8 cellular contexts compared by ENCODE assay signal in genomic region chr19:52248256-52248655, GRCh38. TPM values are rescaled to one million over a fixed set of nuclear protein-coding genes. Genes with fewer than 3 reads are reported as not detected.
A peak's percentile ranks its signal among the peaks of the same experiment; 100 is the strongest.
DNase-seq lines count a peak whose midpoint lies in the region; ATAC-seq and TF ChIP-seq lines count a peak whose summit lies in the region.

No MANE protein-coding gene starts in this region.

- H3K4me1 ChIP-seq in PC-9 (replicated peaks; ENCODE audit: insufficient read depth): no peaks in the 10 kb centered on the region

- no peaks in the 10 kb centered on the region for H4K20me1 ChIP-seq in PC-9 (ENCODE audit: insufficient read depth)

- H3K9me2 ChIP-seq in PC-9 (ENCODE audit: insufficient read depth): no peaks in the 10 kb centered on the region

- BruUV-seq in PC-9 (replicated peaks; lab: Mats Ljungman, UMichigan): no TSS peak

- no peak overlapping the region for H3K4me3 ChIP-seq in PC-9

- DNase-seq in NOMO-1 treated with DMSO at 0.1 percent for 48 hours (lab: John Stamatoyannopoulos, UW; ENCODE audit: unreplicated experiment) (peak; percentile 41), NOMO-1 treated with dmso at 0.1 percent for 144 hours (lab: John Stamatoyannopoulos, UW; ENCODE audit: unreplicated experiment) (no peak), PC-9 (peak; percentile 25 to 40), left ventricle myocardium superior (peak; percentile 59), ecto neural progenitor cell (ENCODE audit: low spot score) (no peak)
- DNase-seq in activated gamma-delta T cell treated with anti-CD3 and anti-CD28 coated beads, Interleukin-2, amount 50 U/mL, for 16 hours (ENCODE audit: low read depth): peak; percentile 46
- DNase-seq in stimulated activated CD4-positive, alpha-beta T cell treated with anti-CD3 and anti-CD28 coated beads, Interleukin-15, amount 100 ng/mL, for 48 hours (ENCODE audit: low read depth in 2 of 2): peak; percentile 36 to 49

- peak; percentile 66 for TF ChIP-seq CTCF in PC-9 (conservative IDR thresholded peaks at IDR 0.05)

- H3F3A ChIP-seq in PC-9 (ENCODE audit: insufficient read depth, low read depth): no peaks in the 10 kb centered on the region

- no peak overlapping the region for H3K4me2 ChIP-seq in PC-9

- no peak overlapping the region for H2AFZ ChIP-seq in PC-9

- intact Hi-C loops in PC-9 (cut with micrococcal nuclease; ENCODE audit: unreplicated experiment) (loop anchor here (5.0 kb wide), 1 partner anchor 499 kb away; no protein-coding TSS in a partner anchor), left ventricle myocardium superior (cut with micrococcal nuclease) (no loop called here)

- ATAC-seq in left ventricle myocardium superior (peak; percentile 63), GM18517 (IDR thresholded peaks at IDR 0.05; ENCODE audit: unreplicated experiment) (no peak)

- peaks cover 3% of the 10 kb centered on the region; the same call in 1 of the 2 replicates for H3K9me3 ChIP-seq in PC-9 (ENCODE audit: insufficient read depth, low read depth)

- H3K27ac ChIP-seq in PC-9: no peak overlapping the region

- POLR2A ChIA-PET in PC-9 (lab: Charles Lee; ENCODE audit: unreplicated experiment): interaction anchor here (0.6 kb wide), 1 partner anchor 230 kb away, joined by 3 read pairs; no protein-coding TSS in a partner anchor

- CTCF ChIA-PET in PC-9 (lab: Charles Lee): interaction anchor here (1.1 kb wide), 1 partner anchor 122 kb away, joined by 4 read pairs; the partner anchor contains the start of gene ZNF880

- no peaks in the 10 kb centered on the region for H3K36me3 ChIP-seq in PC-9 (ENCODE audit: low read depth)

- H3K27me3 ChIP-seq in PC-9 (ENCODE audit: insufficient read depth, low read depth): peaks cover 28% of the 10 kb centered on the region; the same call in 1 of the 2 replicates

- no peaks in the 10 kb centered on the region for H3K79me2 ChIP-seq in PC-9 (ENCODE audit: low read depth)

RNA-seq across cellular contexts. Expression of gene ZNF766, which starts 21.1 kb away (rescaled TPM):
- total RNA-seq in PC-9 (2021) (18.3 and 18.8 TPM in 2 replicates), left ventricle myocardium superior (10.6 TPM)

RNA-seq across cellular contexts. Expression of gene ZNF480, which starts 48.7 kb away (rescaled TPM):
- 8.7 and 10.2 TPM in 2 replicates for total RNA-seq in PC-9 (2021)
- 16.0 TPM for total RNA-seq in left ventricle myocardium superior

RNA-seq across cellular contexts. Expression of gene PPP2R1A, which starts 58.4 kb away (rescaled TPM):
- 316 and 324 TPM in 2 replicates for total RNA-seq in PC-9 (2021)
- total RNA-seq in left ventricle myocardium superior: 372 TPM

Comparison
In these comparisons a context has a peak if more than half of its experiments do, and no peak if none do; other contexts are left out.
1. DNase-seq: peak in NOMO-1 treated with DMSO at 0.1 percent for 48 hours (single experiment), PC-9 (2 of 2), activated gamma-delta T cell treated with anti-CD3 and anti-CD28 coated beads, Interleukin-2, amount 50 U/mL, for 16 hours (single experiment), left ventricle myocardium superior (single experiment) and stimulated activated CD4-positive, alpha-beta T cell treated with anti-CD3 and anti-CD28 coated beads, Interleukin-15, amount 100 ng/mL, for 48 hours (2 of 2); none in NOMO-1 treated with dmso at 0.1 percent for 144 hours (single experiment) and ecto neural progenitor cell (single experiment).